Comparison of ENCODE assay signal across 10 cellular contexts in genomic region chr5:133824661-133825254, GRCh38.
A peak's percentile ranks its signal among the peaks of the same experiment; 100 is the strongest.
DNase-seq lines count a peak whose midpoint lies in the region; ATAC-seq lines count a peak whose summit lies in the region.
"Had no signal": no experiment of that assay in that cellular context is flagged by ENCODE, and none has a peak within 500 bp of the region (broad histone marks: within the 10 kb centered on the region; RNA-seq: fewer than 3 reads in every experiment).

No MANE protein-coding gene starts in this region.

- H3K4me1 Mint-ChIP-seq in stimulated activated naive B cell treated with anti-CD40 and anti-IgM and Interleukin-4, amounts not matched to agents 10 μg/mL and 1 μg/mL and 100 μg/mL, for 72 hours, result peaks cover 72 to 79% of the 10 kb centered on the region in 2 donors
- H3K4me1 Mint-ChIP-seq: CD14-positive monocyte had no signal

- peaks cover 2 to 4% of the 10 kb centered on the region in 2 donors for H3K9me3 Mint-ChIP-seq in stimulated activated naive B cell treated with anti-CD40 and anti-IgM and Interleukin-4, amounts not matched to agents 10 μg/mL and 1 μg/mL and 100 μg/mL, for 72 hours

- peak; percentile 5 for DNase-seq in activated naive CD4-positive, alpha-beta T cell treated with Interleukin-2 at 50 U/mL for 16 hours
- no peak for DNase-seq in activated naive CD4-positive, alpha-beta T cell (lab: John Stamatoyannopoulos, UW)
- DNase-seq in SW480 (ENCODE audit: low spot score), result peak; percentile 46
- peak; percentile 75 for DNase-seq in stimulated activated naive B cell treated with anti-CD40 and anti-IgM and Interleukin-4, amounts not matched to agents 10 μg/mL and 1 μg/mL and 100 μg/mL, for 72 hours
- no peak for DNase-seq in amniotic stem cell (lab: John Stamatoyannopoulos, UW)
- DNase-seq in EL, result no peak
- DNase-seq in NCI-H1092 treated with DMSO at 0.1 percent for 48 hours (lab: John Stamatoyannopoulos, UW), result no peak
- DNase-seq: WERI-Rb-1 had no signal

- H3K27me3 Mint-ChIP-seq in stimulated activated naive B cell treated with anti-CD40 and anti-IgM and Interleukin-4, amounts not matched to agents 10 μg/mL and 1 μg/mL and 100 μg/mL, for 72 hours, result peaks cover 0 to 3% of the 10 kb centered on the region in 2 donors

- H3K4me3 Mint-ChIP-seq in stimulated activated naive B cell treated with anti-CD40 and anti-IgM and Interleukin-4, amounts not matched to agents 10 μg/mL and 1 μg/mL and 100 μg/mL, for 72 hours, result peak overlapping the region; percentile 22 to 57
- H3K4me3 Mint-ChIP-seq: CD14-positive monocyte had no signal

- peak overlapping the region; percentile 79 for H3K27ac Mint-ChIP-seq in stimulated activated naive B cell treated with anti-CD40 and anti-IgM and Interleukin-4, amounts not matched to agents 10 μg/mL and 1 μg/mL and 100 μg/mL, for 72 hours
- H3K27ac Mint-ChIP-seq: CD14-positive monocyte had no signal

- H3K36me3 Mint-ChIP-seq in stimulated activated naive B cell treated with anti-CD40 and anti-IgM and Interleukin-4, amounts not matched to agents 10 μg/mL and 1 μg/mL and 100 μg/mL, for 72 hours, result peaks cover 0 to 2% of the 10 kb centered on the region in 2 donors
- H3K36me3 Mint-ChIP-seq: CD14-positive monocyte had no signal

- ATAC-seq in HG02678 (IDR thresholded peaks at IDR 0.05; ENCODE audit: unreplicated experiment), result peak; percentile 69
- ATAC-seq in stimulated activated naive B cell treated with anti-CD40 and anti-IgM and Interleukin-4, amounts not matched to agents 10 μg/mL and 1 μg/mL and 100 μg/mL, for 72 hours (replicated peaks), result peak; percentile 86 to 89

Comparison
In these comparisons a context has a peak if more than half of its experiments do, and no peak if none do; other contexts are left out.
1. DNase-seq: peak in activated naive CD4-positive, alpha-beta T cell treated with Interleukin-2 at 50 U/mL for 16 hours (single experiment), SW480 (single experiment) and stimulated activated naive B cell treated with anti-CD40 and anti-IgM and Interleukin-4, amounts not matched to agents 10 μg/mL and 1 μg/mL and 100 μg/mL, for 72 hours (single experiment); none in activated naive CD4-positive, alpha-beta T cell (0 of 4), amniotic stem cell (single experiment), EL (single experiment) and NCI-H1092 treated with DMSO at 0.1 percent for 48 hours (single experiment).